ENCODE assay signal across 8 cellular contexts in the genomic region with DNA sequence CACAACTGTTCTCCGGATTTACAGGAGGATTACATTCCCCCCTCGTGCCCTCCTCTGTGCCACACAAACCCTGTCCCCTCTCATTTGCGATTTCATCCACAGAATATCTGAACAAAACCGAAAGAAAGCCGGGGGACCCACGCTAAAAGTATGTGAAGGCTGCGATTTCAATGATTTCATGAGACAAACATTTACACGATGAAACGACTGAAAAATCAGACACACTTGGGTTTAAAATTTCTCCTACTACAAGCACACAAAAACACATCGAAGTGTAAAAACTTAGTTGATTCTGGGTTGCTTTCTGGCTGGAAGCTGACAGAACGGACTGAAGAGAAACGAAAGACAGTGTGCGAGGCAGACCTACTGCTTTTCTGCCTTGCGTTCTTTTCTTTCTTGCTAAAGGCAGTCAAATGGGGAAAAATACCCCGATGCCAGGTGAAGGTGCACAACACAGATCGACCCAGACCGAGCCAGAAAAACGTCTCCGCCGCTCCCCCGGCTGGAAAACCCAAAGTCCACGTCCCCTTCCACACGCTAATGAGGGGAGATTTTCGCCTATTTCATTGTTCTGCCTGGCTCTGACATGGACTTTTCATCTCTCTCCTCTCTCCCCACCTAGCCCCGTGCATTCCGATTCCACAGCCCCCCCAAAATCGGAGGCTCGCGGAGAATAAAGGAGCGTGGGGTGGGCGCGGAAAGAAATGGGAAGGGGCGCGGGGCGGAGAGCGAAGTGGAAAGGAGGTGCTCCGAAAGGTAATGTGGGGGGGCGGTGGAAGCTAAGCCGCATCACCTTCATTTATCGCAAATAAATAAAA. TPM values are rescaled to one million over a fixed set of nuclear protein-coding genes. Genes with fewer than 3 reads are reported as not detected.
DNase-seq lines count a peak whose midpoint lies in the region; ATAC-seq and TF ChIP-seq lines count a peak whose summit lies in the region.

No MANE protein-coding gene starts in this region.

- peak overlapping the region; percentile 98 for H3K18ac ChIP-seq in IMR-90 (ENCODE audit: low read depth, low read length)

- peak overlapping the region; percentile 77 for H2BK5ac ChIP-seq in IMR-90 (ENCODE audit: low read depth, low read length, poor library complexity, severe bottlenecking)

- peaks cover 5 to 64% of the 10 kb centered on the region in 2 experiments; a peak in 3 of 4 replicates for H3K79me1 ChIP-seq in IMR-90 (ENCODE audit: low read depth in 1 of 2, low read length in 2 of 2)

- H3K4me1 ChIP-seq in IMR-90 (ENCODE audit: control insufficient read depth, insufficient read depth, low read length) = peaks cover 23% of the 10 kb centered on the region

- H3K4ac ChIP-seq in IMR-90 (ENCODE audit: low read depth, low read length) = peak overlapping the region; percentile 94

- TF ChIP-seq CTCF in IMR-90 (conservative IDR thresholded peaks at IDR 0.05; ENCODE audit: low read depth, low read length) (no peak), choroid plexus epithelial cell (conservative IDR thresholded peaks at IDR 0.05; ENCODE audit: low read depth, low read length) (no peak)

- H3K9me1 ChIP-seq in IMR-90 (ENCODE audit: insufficient read depth, low read length) = peaks cover 23% of the 10 kb centered on the region

- H3K9me3 Mint-ChIP-seq in stimulated activated effector memory CD8-positive, alpha-beta T cell treated with anti-CD3 and anti-CD28 coated beads, Interleukin-12 subunit alpha, Interleukin-12 subunit beta, amount 100 ng/mL, for 72 hours = no peaks in the 10 kb centered on the region

- H2AK5ac ChIP-seq in IMR-90 (ENCODE audit: low read depth, low read length) = peak overlapping the region; percentile 46

- H4K8ac ChIP-seq in IMR-90 (ENCODE audit: low read depth in 2 of 2, low read length in 2 of 2) = peak overlapping the region; percentile 46 to 69

- peak overlapping the region; percentile 86 for H2BK20ac ChIP-seq in IMR-90 (ENCODE audit: low read depth, low read length)

- H3K4me3 ChIP-seq in IMR-90 (ENCODE audit: insufficient read depth, low read depth, low read length) (peak overlapping the region; percentile 98), choroid plexus epithelial cell (ENCODE audit: low read depth, low read length) (peak overlapping the region; percentile 81)

- ATAC-seq in IMR-90 (ENCODE audit: low read depth) (no peak), T-helper 17 cell (peak; percentile 20), HG03439 (IDR thresholded peaks at IDR 0.05; ENCODE audit: unreplicated experiment) (no peak)
- no peak for ATAC-seq in stimulated activated effector memory CD8-positive, alpha-beta T cell treated with anti-CD3 and anti-CD28 coated beads, Interleukin-12 subunit alpha, Interleukin-12 subunit beta, amount 100 ng/mL, for 72 hours

- H2BK15ac ChIP-seq in IMR-90 (ENCODE audit: low read depth, low read length) = peak overlapping the region; percentile 12

- intact Hi-C loops in IMR-90 (cut with micrococcal nuclease) = loop anchor here (1.0 to 5.0 kb wide), 9 partner anchors 48 to 551 kb away; no protein-coding TSS in a partner anchor

- no TSS peak for BruUV-seq in IMR-90 (replicated peaks; lab: Mats Ljungman, UMichigan)

- peak overlapping the region; percentile 83 for H2AK9ac ChIP-seq in IMR-90 (replicated peaks; ENCODE audit: low read depth, low read length, poor library complexity)

- in situ Hi-C loops in IMR-90 (cut with MboI; ENCODE audit: low sequenced_read_pairs) = loop anchor here (5.0 to 10.0 kb wide), 2 partner anchors 132 to 226 kb away; no protein-coding TSS in a partner anchor

- H3K56ac ChIP-seq in IMR-90 (ENCODE audit: extremely low read depth, insufficient read depth, low read length) = peak overlapping the region; percentile 76

- H3K27me3 Mint-ChIP-seq in T-helper 17 cell = peaks cover 21% of the 10 kb centered on the region

- peaks cover 6% of the 10 kb centered on the region for H3K36me3 Mint-ChIP-seq in T-helper 17 cell (ENCODE audit: low read depth)
- H3K36me3 Mint-ChIP-seq in stimulated activated effector memory CD8-positive, alpha-beta T cell treated with anti-CD3 and anti-CD28 coated beads, Interleukin-12 subunit alpha, Interleukin-12 subunit beta, amount 100 ng/mL, for 72 hours = peaks cover 27% of the 10 kb centered on the region

- H3K4me3 Mint-ChIP-seq in T-helper 17 cell = peak overlapping the region; percentile 99
- H3K4me3 Mint-ChIP-seq in stimulated activated effector memory CD8-positive, alpha-beta T cell treated with anti-CD3 and anti-CD28 coated beads, Interleukin-12 subunit alpha, Interleukin-12 subunit beta, amount 100 ng/mL, for 72 hours = peak overlapping the region; percentile 95

- H4K20me1 ChIP-seq in IMR-90 (ENCODE audit: insufficient read depth, low read length) = peaks cover 31% of the 10 kb centered on the region; the same call in 1 of the 2 replicates

- no peaks in the 10 kb centered on the region for H3K27me3 ChIP-seq in IMR-90 (ENCODE audit: control insufficient read depth, insufficient read depth, low read length)

- peak overlapping the region; percentile 26 for H2AFZ ChIP-seq in IMR-90 (replicated peaks; ENCODE audit: low read length, poor library complexity)

- CTCF ChIA-PET in IMR-90 (lab: Yijun Ruan, JAX) = interaction anchor here (0.6 kb wide), 1 partner anchor 89 kb away, joined by 3 read pairs; no protein-coding TSS in a partner anchor

- TF ChIP-seq RAD21 in IMR-90 (IDR thresholded peaks at IDR 0.05; ENCODE audit: low read length) = no peak

- peak overlapping the region; percentile 99 for H3K27ac Mint-ChIP-seq in T-helper 17 cell
- H3K27ac Mint-ChIP-seq in stimulated activated effector memory CD8-positive, alpha-beta T cell treated with anti-CD3 and anti-CD28 coated beads, Interleukin-12 subunit alpha, Interleukin-12 subunit beta, amount 100 ng/mL, for 72 hours = peak overlapping the region; percentile 96

- H3K27ac ChIP-seq in IMR-90 (ENCODE audit: insufficient read depth, low read length) = peak overlapping the region; percentile 99

- H3K23ac ChIP-seq in IMR-90 (ENCODE audit: low read depth, low read length) = peak overlapping the region; percentile 99

- peak overlapping the region; percentile 97 for H3K9ac ChIP-seq in IMR-90 (ENCODE audit: low read depth, low read length)

- peak overlapping the region; percentile 72 for H2BK120ac ChIP-seq in IMR-90 (ENCODE audit: low read depth, low read length)

- POLR2A ChIA-PET in IMR-90 (lab: Charles Lee; ENCODE audit: unreplicated experiment) = no interaction called here

- H3K14ac ChIP-seq in IMR-90 (replicated peaks; ENCODE audit: low read depth, low read length) = peak overlapping the region; percentile 92

- H4K91ac ChIP-seq in IMR-90 (ENCODE audit: insufficient read depth, low read depth, low read length) = peak overlapping the region; percentile 94

- WGBS in IMR-90 (ENCODE audit: extremely low coverage in 2 of 2, insufficient read length in 1 of 2), 2 experiments = 0% methylated on average over 6 of the region's 40 CpGs; no CpG with 5 or more reads in 1 of the 2 experiments

- peaks cover 47% of the 10 kb centered on the region for H3K4me1 Mint-ChIP-seq in T-helper 17 cell
- peaks cover 59% of the 10 kb centered on the region for H3K4me1 Mint-ChIP-seq in stimulated activated effector memory CD8-positive, alpha-beta T cell treated with anti-CD3 and anti-CD28 coated beads, Interleukin-12 subunit alpha, Interleukin-12 subunit beta, amount 100 ng/mL, for 72 hours

- peak overlapping the region; percentile 97 for H3K4me2 ChIP-seq in IMR-90 (ENCODE audit: low read depth, low read length)

- DNase-seq in Daoy (ENCODE audit: low read depth) (peak; percentile 34), IMR-90 (peak; percentile 54), T-helper 17 cell (peak in 2 of 3 donors; percentile 11 to 16), choroid plexus epithelial cell (ENCODE audit: low read depth) (peak; percentile 76), left kidney (ENCODE audit: low read depth, low spot score) (peak; percentile 76), NOMO-1 (lab: John Stamatoyannopoulos, UW; ENCODE audit: unreplicated experiment in 2 of 2) (no peak)
- peak in 1 of 2 donors; percentile 63 for DNase-seq in stimulated activated effector memory CD8-positive, alpha-beta T cell treated with anti-CD3 and anti-CD28 coated beads, Interleukin-12 subunit alpha, Interleukin-12 subunit beta, amount 100 ng/mL, for 72 hours (ENCODE audit: low spot score in 2 of 2)

- dilution Hi-C loops in IMR-90 (cut with HindIII; ENCODE audit: low sequenced_read_pairs, unreplicated experiment) = no loop called here

- H3K36me3 ChIP-seq in IMR-90 (ENCODE audit: control insufficient read depth, insufficient read depth, low read length) = peaks cover 17% of the 10 kb centered on the region

- TF ChIP-seq POLR2A in IMR-90 (IDR thresholded peaks at IDR 0.05; ENCODE audit: low read depth, low read length) = no peak; the same call in 1 of the 2 replicates

- H3K9me3 ChIP-seq in IMR-90 (ENCODE audit: control insufficient read depth, insufficient read depth, low read length) = no peaks in the 10 kb centered on the region
- H3K9me3 ChIP-seq in T-helper 17 cell (ENCODE audit: control insufficient read depth, low read length, poor library complexity, severe bottlenecking) = no peaks in the 10 kb centered on the region

- H4K5ac ChIP-seq in IMR-90 (ENCODE audit: low read depth, low read length) = peak overlapping the region; percentile 94

TF ChIP-seq in IMR-90, 13 proteins besides CTCF, POLR2A, EP300 and RAD21:
- TF ChIP-seq MXI1 (IDR thresholded peaks at IDR 0.05; ENCODE audit: borderline replicate concordance, low read depth, low read length) (peak; percentile 7; the same call in 1 of the 2 replicates), FOS (IDR thresholded peaks at IDR 0.05; ENCODE audit: low read depth, low read length) (no peak), BHLHE40 (IDR thresholded peaks at IDR 0.05; ENCODE audit: low read depth, low read length) (no peak)
TF ChIP-seq in IMR-90: peak in this region for 1.

RNA-seq across cellular contexts. Expression of a gene that starts 1.1 kb away (rescaled TPM):
- 10.4 and 12.2 TPM in 2 replicates for total RNA-seq in Daoy (2014; rRNA removed; shearing (Covaris generic))
- total RNA-seq in IMR-90 (2012; rRNA removed) = 21.7 and 22.0 TPM in 2 replicates
- 27.1 and 31.7 TPM in 2 replicates for polyA plus RNA-seq in IMR-90 (2012; rRNA removed)
- polyA plus RNA-seq in IMR-90 (2012; cell fraction: cytosol; rRNA removed) = 9.3 and 22.5 TPM in 2 replicates
- polyA plus RNA-seq in IMR-90 (2012; cell fraction: nucleus; rRNA removed; ENCODE audit: low replicate concordance) = 36.1 and 45.4 TPM in 2 replicates
- total RNA-seq in T-helper 17 cell = 10 to 100 TPM; 36.9 to 42.9 TPM

RNA-seq across cellular contexts. Expression of a gene that starts 52.4 kb away (rescaled TPM):
- 4.5 and 6.3 TPM in 2 replicates for total RNA-seq in Daoy (2014; rRNA removed; shearing (Covaris generic))
- total RNA-seq in IMR-90 (2012; rRNA removed) (5.3 and 5.9 TPM in 2 replicates), T-helper 17 cell (10 to 100 TPM; 19.6 to 20.9 TPM)
- 10.0 and 10.8 TPM in 2 replicates for polyA plus RNA-seq in IMR-90 (2012; rRNA removed)
- 9.9 and 18.5 TPM in 2 replicates for polyA plus RNA-seq in IMR-90 (2012; cell fraction: cytosol; rRNA removed)
- polyA plus RNA-seq in IMR-90 (2012; cell fraction: nucleus; rRNA removed; ENCODE audit: low replicate concordance) = 5.7 and 23.0 TPM in 2 replicates

Comparison
In these comparisons a context has a peak if more than half of its experiments do, and no peak if none do; other contexts are left out.
1. DNase-seq: peak in Daoy (single experiment), IMR-90 (single experiment), T-helper 17 cell (2 of 3), choroid plexus epithelial cell (single experiment) and left kidney (single experiment); none in NOMO-1 (0 of 2).